ENCODE assay signal across 1 cellular context in genomic region chr9:69759478-69760277, GRCh38.
TF ChIP-seq lines count a peak whose summit lies in the region.

PTAR1 (minus strand) TSS chr9:69760011; CDS start chr9:69759938, 73 bp downstream.

TF ChIP-seq in HepG2, 621 proteins besides CTCF, POLR2A, EP300 and RAD21 (continued from another document and continues in another):
- TF ChIP-seq ZBTB39 (CRISPR knock-in tag; IDR thresholded peaks at IDR 0.05) (no peak), MXI1 (IDR thresholded peaks at IDR 0.05; ENCODE audit: borderline replicate concordance, low read depth, low read length) (peak; percentile 51; the same call in 2 of the 3 replicates), PHF20 (CRISPR knock-in tag; IDR thresholded peaks at IDR 0.05) (0 out of 2 replicates have a peak, but pooled peaks have one; percentile 33), ZNF891 (CRISPR knock-in tag; IDR thresholded peaks at IDR 0.05) (no peak), KLF13 (CRISPR knock-in tag; IDR thresholded peaks at IDR 0.05) (no peak), FOXO1 (CRISPR knock-in tag; IDR thresholded peaks at IDR 0.05) (peak; percentile 32; the same call in 1 of the 2 replicates), ZNF3 (CRISPR knock-in tag; IDR thresholded peaks at IDR 0.05) (no peak), ZHX1 (CRISPR knock-in tag; IDR thresholded peaks at IDR 0.05; ENCODE audit: low read depth) (0 out of 2 replicates have a peak, but pooled peaks have one; percentile 42), TCF12 (IDR thresholded peaks at IDR 0.05) (no peak), TCF12 (CRISPR knock-in tag; IDR thresholded peaks at IDR 0.05) (no peak; the same call in 1 of the 2 replicates), DNMT3B (CRISPR knock-in tag; conservative IDR thresholded peaks at IDR 0.05) (no peak), POGZ (CRISPR knock-in tag; IDR thresholded peaks at IDR 0.05) (no peak; the same call in 1 of the 2 replicates), ZNF691 (CRISPR knock-in tag; IDR thresholded peaks at IDR 0.05; ENCODE audit: borderline replicate concordance, low read depth) (0 out of 2 replicates have a peak, but pooled peaks have one; percentile 35), PITX1 (CRISPR knock-in tag; IDR thresholded peaks at IDR 0.05) (no peak; the same call in 1 of the 2 replicates), ATF5 (CRISPR knock-in tag; IDR thresholded peaks at IDR 0.05; ENCODE audit: low read depth) (no peak), ZNF883 (CRISPR knock-in tag; IDR thresholded peaks at IDR 0.05; ENCODE audit: not compliant biosample characterization) (no peak), PHF21A (CRISPR knock-in tag; IDR thresholded peaks at IDR 0.05) (no peak), ZBTB21 (CRISPR knock-in tag; IDR thresholded peaks at IDR 0.05) (no peak), ZBTB43 (CRISPR knock-in tag; conservative IDR thresholded peaks at IDR 0.05) (no peak), ISL2 (CRISPR knock-in tag; IDR thresholded peaks at IDR 0.05) (peak; percentile 11; the same call in 1 of the 2 replicates), DMAP1 (CRISPR knock-in tag; IDR thresholded peaks at IDR 0.05) (0 out of 2 replicates have a peak, but pooled peaks have one; percentile 11), NFE2L1 (CRISPR knock-in tag; IDR thresholded peaks at IDR 0.05; ENCODE audit: borderline replicate concordance) (no peak), ZNF547 (CRISPR knock-in tag; IDR thresholded peaks at IDR 0.05) (peak; percentile 39; the same call in 1 of the 2 replicates), HHEX (CRISPR knock-in tag; IDR thresholded peaks at IDR 0.05) (no peak), BCLAF1 (IDR thresholded peaks at IDR 0.05) (no peak), SP2 (CRISPR knock-in tag; IDR thresholded peaks at IDR 0.05) (no peak), SPEN (CRISPR knock-in tag; IDR thresholded peaks at IDR 0.05; ENCODE audit: low read depth) (no peak; the same call in 1 of the 2 replicates), LCORL (IDR thresholded peaks at IDR 0.05) (no peak), LCORL (CRISPR knock-in tag; IDR thresholded peaks at IDR 0.05) (no peak), ZNF121 (CRISPR knock-in tag; IDR thresholded peaks at IDR 0.05) (0 out of 2 replicates have a peak, but pooled peaks have one; percentile 24), ZUFSP (CRISPR knock-in tag; IDR thresholded peaks at IDR 0.05; ENCODE audit: borderline replicate concordance) (no peak), TFAP4 (IDR thresholded peaks at IDR 0.05; ENCODE audit: borderline replicate concordance, low read depth) (no peak), ZNF501 (CRISPR knock-in tag; IDR thresholded peaks at IDR 0.05) (peak; percentile 53; the same call in 1 of the 2 replicates), ZMAT5 (CRISPR knock-in tag; IDR thresholded peaks at IDR 0.05; ENCODE audit: borderline replicate concordance, low read depth) (no peak), KLF6 (CRISPR knock-in tag; IDR thresholded peaks at IDR 0.05) (0 out of 2 replicates have a peak, but pooled peaks have one; percentile 79), ZNF790 (CRISPR knock-in tag; IDR thresholded peaks at IDR 0.05; ENCODE audit: borderline replicate concordance) (no peak), ZNF33B (CRISPR knock-in tag; IDR thresholded peaks at IDR 0.05) (no peak), RARA (CRISPR knock-in tag; IDR thresholded peaks at IDR 0.05) (no peak; the same call in 1 of the 2 replicates), HMG20B (CRISPR knock-in tag; conservative IDR thresholded peaks at IDR 0.05) (no peak), ZNF180 (CRISPR knock-in tag; IDR thresholded peaks at IDR 0.05; ENCODE audit: borderline replicate concordance, low read depth) (no peak), AKNA (CRISPR knock-in tag; IDR thresholded peaks at IDR 0.05; ENCODE audit: borderline replicate concordance) (peak; percentile 49; the same call in 1 of the 2 replicates), ZNF44 (CRISPR knock-in tag; IDR thresholded peaks at IDR 0.05) (0 out of 2 replicates have a peak, but pooled peaks have one; percentile 48), SSRP1 (CRISPR knock-in tag; IDR thresholded peaks at IDR 0.05) (no peak), ZNF737 (CRISPR knock-in tag; IDR thresholded peaks at IDR 0.05; ENCODE audit: borderline replicate concordance) (no peak), ZNF607 (CRISPR knock-in tag; IDR thresholded peaks at IDR 0.05; ENCODE audit: borderline replicate concordance) (peak; percentile 85), MLLT10 (CRISPR knock-in tag; IDR thresholded peaks at IDR 0.05) (no peak)
